ENCODE assay signal across 8 cellular contexts in genomic region chr9:93091453-93092081, GRCh38. TPM values are rescaled to one million over a fixed set of nuclear protein-coding genes. Genes with fewer than 3 reads are reported as not detected.
A peak's percentile ranks its signal among the peaks of the same experiment; 100 is the strongest.
DNase-seq lines count a peak whose midpoint lies in the region; ATAC-seq and TF ChIP-seq lines count a peak whose summit lies in the region.

No MANE protein-coding gene starts in this region.

- TF ChIP-seq CTCF in fibroblast of villous mesenchyme (IDR thresholded peaks at IDR 0.05; ENCODE audit: insufficient read depth, low read depth, low read length) = no peak

- CTCF ChIA-PET in activated CD8-positive, alpha-beta memory T cell treated with anti-CD3 and anti-CD28 coated beads, Interleukin-2, amount 10 ng/mL, durations not matched to agents 7 days and 5 days (lab: Charles Lee) = interaction anchor here (0.5 to 1.1 kb wide), 5 partner anchors 16 to 125 kb away, joined by 3 read pairs; no protein-coding TSS in a partner anchor

- peaks cover 19% of the 10 kb centered on the region for H3K9me3 Mint-ChIP-seq in activated CD8-positive, alpha-beta memory T cell treated with anti-CD3 and anti-CD28 coated beads, Interleukin-2, amount 10 ng/mL, durations not matched to agents 7 days and 5 days (ENCODE audit: low read depth)

- peak overlapping the region; percentile 100 for H3K27ac Mint-ChIP-seq in activated CD8-positive, alpha-beta memory T cell treated with anti-CD3 and anti-CD28 coated beads, Interleukin-2, amount 10 ng/mL, durations not matched to agents 7 days and 5 days

- ATAC-seq in activated CD4-positive, CD25-positive, alpha-beta regulatory T cell treated with anti-CD3 and anti-CD28 coated beads, Interleukin-2, amount 50 U/mL, for 24 hours = peak; percentile 27 to 45
- ATAC-seq in activated CD8-positive, alpha-beta memory T cell treated with anti-CD3 and anti-CD28 coated beads, Interleukin-2, amount 10 ng/mL, durations not matched to agents 7 days and 5 days = no peak

- H3K27me3 Mint-ChIP-seq in activated CD8-positive, alpha-beta memory T cell treated with anti-CD3 and anti-CD28 coated beads, Interleukin-2, amount 10 ng/mL, durations not matched to agents 7 days and 5 days = no peaks in the 10 kb centered on the region

- H3K36me3 Mint-ChIP-seq in activated CD8-positive, alpha-beta memory T cell treated with anti-CD3 and anti-CD28 coated beads, Interleukin-2, amount 10 ng/mL, durations not matched to agents 7 days and 5 days = peaks cover 53% of the 10 kb centered on the region

- no peak for DNase-seq in activated CD4-positive, CD25-positive, alpha-beta regulatory T cell treated with anti-CD3 and anti-CD28 coated beads, Interleukin-2, amount 50 U/mL, for 72 hours
- DNase-seq in activated CD8-positive, alpha-beta memory T cell treated with anti-CD3 and anti-CD28 coated beads, Interleukin-2, amount 10 ng/mL, durations not matched to agents 7 days and 5 days = peak; percentile 79
- peak; percentile 78 for DNase-seq in fibroblast of villous mesenchyme (ENCODE audit: low read depth)
- DNase-seq in stimulated activated CD4-positive, alpha-beta T cell treated with anti-CD3 and anti-CD28 coated beads, Interleukin-4, amount 100 ng/mL, for 48 hours (ENCODE audit: low read depth in 2 of 2) = peak; percentile 51 to 64
- no peak for DNase-seq in NCI-H345 (lab: John Stamatoyannopoulos, UW)
- DNase-seq in NCI-H2171 (lab: John Stamatoyannopoulos, UW) = no peak
- DNase-seq in NK-92 (lab: John Stamatoyannopoulos, UW; ENCODE audit: unreplicated experiment) = no peak

- H3K4me3 Mint-ChIP-seq in activated CD8-positive, alpha-beta memory T cell treated with anti-CD3 and anti-CD28 coated beads, Interleukin-2, amount 10 ng/mL, durations not matched to agents 7 days and 5 days = no peak overlapping the region

- no peak overlapping the region for H3K4me3 ChIP-seq in fibroblast of villous mesenchyme (ENCODE audit: low read depth, low read length)

- H3K4me1 Mint-ChIP-seq in activated CD8-positive, alpha-beta memory T cell treated with anti-CD3 and anti-CD28 coated beads, Interleukin-2, amount 10 ng/mL, durations not matched to agents 7 days and 5 days = peaks cover 54% of the 10 kb centered on the region

RNA-seq across cellular contexts. Expression of gene CARD19, which starts 4.5 kb away (rescaled TPM):
- total RNA-seq in activated CD8-positive, alpha-beta memory T cell treated with anti-CD3 and anti-CD28 coated beads, Interleukin-2, amount 10 ng/mL, durations not matched to agents 7 days and 5 days = 10 to 100 TPM; 45.0 to 83.0 TPM
- total RNA-seq in fibroblast of villous mesenchyme = 35.8 and 45.1 TPM in 2 replicates

RNA-seq across cellular contexts. Expression of gene SUSD3, which starts 33.1 kb away (rescaled TPM):
- 10 to 100 TPM; 40.1 to 67.3 TPM for total RNA-seq in activated CD8-positive, alpha-beta memory T cell treated with anti-CD3 and anti-CD28 coated beads, Interleukin-2, amount 10 ng/mL, durations not matched to agents 7 days and 5 days
- total RNA-seq in fibroblast of villous mesenchyme = 3.2 and 12.1 TPM in 2 replicates

RNA-seq across cellular contexts. Expression of gene NINJ1, which starts 42.5 kb away (rescaled TPM):
- total RNA-seq in activated CD8-positive, alpha-beta memory T cell treated with anti-CD3 and anti-CD28 coated beads, Interleukin-2, amount 10 ng/mL, durations not matched to agents 7 days and 5 days = 10 to 100 TPM; 31.1 to 54.9 TPM
- 30.3 and 33.7 TPM in 2 replicates for total RNA-seq in fibroblast of villous mesenchyme

Comparison
In these comparisons a context has a peak if more than half of its experiments do, and no peak if none do; other contexts are left out.
1. DNase-seq: peak in activated CD8-positive, alpha-beta memory T cell treated with anti-CD3 and anti-CD28 coated beads, Interleukin-2, amount 10 ng/mL, durations not matched to agents 7 days and 5 days (single experiment), fibroblast of villous mesenchyme (single experiment) and stimulated activated CD4-positive, alpha-beta T cell treated with anti-CD3 and anti-CD28 coated beads, Interleukin-4, amount 100 ng/mL, for 48 hours (2 of 2); none in activated CD4-positive, CD25-positive, alpha-beta regulatory T cell treated with anti-CD3 and anti-CD28 coated beads, Interleukin-2, amount 50 U/mL, for 72 hours (single experiment), NCI-H345 (single experiment), NCI-H2171 (single experiment) and NK-92 (single experiment).